In genomic region chr2:219415580-219416232, GRCh38 we compare ENCODE assay signal across 35 cellular contexts. TPM values are rescaled to one million over a fixed set of nuclear protein-coding genes. Genes with fewer than 3 reads are reported as not detected.
A peak's percentile ranks its signal among the peaks of the same experiment; 100 is the strongest.
DNase-seq lines count a peak whose midpoint lies in the region; ATAC-seq and TF ChIP-seq lines count a peak whose summit lies in the region.
"Had no signal": no experiment of that assay in that cellular context is flagged by ENCODE, and none has a peak within 500 bp of the region (broad histone marks: within the 10 kb centered on the region; RNA-seq: fewer than 3 reads in every experiment).

No MANE protein-coding gene starts in this region.

- no peaks in the 10 kb centered on the region for H3K79me2 ChIP-seq in PC-3 (ENCODE audit: low read length)

- TF ChIP-seq POLR2A in gastroesophageal sphincter (IDR thresholded peaks at IDR 0.05) = no peak

- POLR2A ChIA-PET in PC-3 (lab: Charles Lee; ENCODE audit: unreplicated experiment) = no interaction called here

- no peak for ATAC-seq in gastroesophageal sphincter
- ATAC-seq in psoas muscle = no peak
- no peak for ATAC-seq in GM21381 (IDR thresholded peaks at IDR 0.05; ENCODE audit: unreplicated experiment)
- no peak for ATAC-seq in PC-3
- ATAC-seq in HG02798 (IDR thresholded peaks at IDR 0.05; ENCODE audit: poor library complexity, unreplicated experiment) = no peak
- no peak for ATAC-seq in GM19035 (IDR thresholded peaks at IDR 0.05; ENCODE audit: unreplicated experiment)
- ATAC-seq: natural killer cell, pancreas, T-cell had no signal

- no peak overlapping the region for H3K4me3 ChIP-seq in left ventricle myocardium inferior
- H3K4me3 ChIP-seq in gastroesophageal sphincter = no peak overlapping the region
- no peak overlapping the region for H3K4me3 ChIP-seq in psoas muscle
- no peak overlapping the region for H3K4me3 ChIP-seq in PC-3 (ENCODE audit: low read length)
- H3K4me3 ChIP-seq: pancreas, right lobe of liver had no signal

- no peaks in the 10 kb centered on the region for H3K9me2 ChIP-seq in PC-3 (replicated peaks; ENCODE audit: low read length)

- H4K20me1 ChIP-seq in PC-3 (ENCODE audit: low read length) = no peaks in the 10 kb centered on the region

- CTCF ChIA-PET in PC-3 (lab: Charles Lee) = no interaction called here

- intact Hi-C loops in left ventricle myocardium inferior (cut with micrococcal nuclease) (no loop called here), cardiac septum (cut with DNase I) (no loop called here), psoas muscle (cut with DNase I) (no loop called here), PC-3 (cut with micrococcal nuclease) (no loop called here)

- no TSS peak for BruUV-seq in PC-3 (replicated peaks; lab: Mats Ljungman, UMichigan)

- H3K4me1 ChIP-seq in left ventricle myocardium inferior (peaks cover 33% of the 10 kb centered on the region), gastroesophageal sphincter (peaks cover 0 to 39% (median 5%) of the 10 kb centered on the region in 3 donors), psoas muscle (peaks cover 31% of the 10 kb centered on the region), PC-3 (ENCODE audit: insufficient read depth, low read length) (no peaks in the 10 kb centered on the region)
- H3K4me1 ChIP-seq: pancreas, right lobe of liver had no signal

- H3K4me2 ChIP-seq in PC-3 (ENCODE audit: low read length) = no peak overlapping the region

- peaks cover 16% of the 10 kb centered on the region for H3K9me3 ChIP-seq in left ventricle myocardium inferior (replicated peaks)
- peaks cover 0 to 4% (median 0%) of the 10 kb centered on the region in 3 donors for H3K9me3 ChIP-seq in gastroesophageal sphincter
- H3K9me3 ChIP-seq in psoas muscle = no peaks in the 10 kb centered on the region
- no peaks in the 10 kb centered on the region for H3K9me3 ChIP-seq in PC-3 (ENCODE audit: low read length)
- H3K9me3 ChIP-seq: pancreas, right lobe of liver had no signal

- no peak overlapping the region for H3K9ac ChIP-seq in PC-3 (ENCODE audit: low read length)

- H2AFZ ChIP-seq in PC-3 (ENCODE audit: low read length) = no peak overlapping the region

- WGBS in gastroesophageal sphincter (ENCODE audit: low coverage in 1 of 2), 2 donors = 14 to 28% methylated on average over 4 to 5 of the region's 5 CpGs
- 20 to 32% (median 23%) methylated on average over 5 of the region's 5 CpGs for WGBS in psoas muscle, 3 donors

- TF ChIP-seq CTCF in left ventricle myocardium inferior (IDR thresholded peaks at IDR 0.05; ENCODE audit: borderline replicate concordance) (no peak), gastroesophageal sphincter (IDR thresholded peaks at IDR 0.05) (no peak), psoas muscle (IDR thresholded peaks at IDR 0.05) (no peak), PC-3 (conservative IDR thresholded peaks at IDR 0.05; ENCODE audit: low read depth, low read length) (no peak)

- TF ChIP-seq EP300 in gastroesophageal sphincter (IDR thresholded peaks at IDR 0.05) = no peak

- no peak for DNase-seq in left ventricle myocardium inferior
- no peak for DNase-seq in cardiac septum (ENCODE audit: low spot score)
- DNase-seq in psoas muscle = no peak
- DNase-seq in PC-3 = no peak
- DNase-seq: activated CD4-positive, alpha-beta T cell treated with anti-CD3 and anti-CD28 coated beads, Interleukin-2, amount 10 ng/mL, durations not matched to agents 7 days and 5 days; activated gamma-delta T cell; activated naive CD8-positive, alpha-beta T cell treated with anti-CD3 and anti-CD28 coated beads for 36 hours; activated T-cell treated with anti-CD3 and anti-CD28 coated beads, Interleukin-2, amount 50 U/mL, for 1 hour; Calu3; CD4-positive, CD25-positive, alpha-beta regulatory T cell; DND-41; effector CD8-positive, alpha-beta T cell; GF-D8; islet precursor cell; KG1; midbrain; natural killer cell; NCI-H1105; NCI-H187 treated with DMSO at 0.1 percent for 48 hours; NCI-H2171 treated with DMSO at 0.1 percent for 48 hours; NCI-H510A treated with DMSO at 0.1 percent for 48 hours; pancreas; right lobe of liver; RPMI8226; stimulated activated CD4-positive, alpha-beta T cell treated with anti-CD3 and anti-CD28 coated beads, Interleukin-12 subunit alpha, Interleukin-12 subunit beta, amount 100 ng/mL, for 4 hours; stimulated activated CD4-positive, alpha-beta T cell treated with anti-CD3 and anti-CD28 coated beads, Interleukin-4, amount 100 ng/mL, for 1 hour; T-cell; trophoblast cell; WERI-Rb-1 had no signal

- peak overlapping the region; percentile 96 for H3K27ac ChIP-seq in left ventricle myocardium inferior (replicated peaks)
- H3K27ac ChIP-seq in gastroesophageal sphincter = peak overlapping the region; percentile 87 to 97 (median 94)
- H3K27ac ChIP-seq in psoas muscle = peak overlapping the region; percentile 99
- H3K27ac ChIP-seq in PC-3 (ENCODE audit: low read length) = no peak overlapping the region
- H3K27ac ChIP-seq: pancreas, right lobe of liver, WERI-Rb-1 had no signal

- no peaks in the 10 kb centered on the region for H3F3A ChIP-seq in PC-3 (ENCODE audit: low read length, unreplicated experiment)

- H3K36me3 ChIP-seq in left ventricle myocardium inferior (peaks cover 8% of the 10 kb centered on the region), gastroesophageal sphincter (peaks cover 0 to 10% of the 10 kb centered on the region in 2 donors), psoas muscle (ENCODE audit: insufficient read depth in 1 of 2, low read depth in 1 of 2) (peaks cover 0 to 17% of the 10 kb centered on the region in 2 donors), PC-3 (ENCODE audit: low read depth, low read length) (no peaks in the 10 kb centered on the region)
- H3K36me3 ChIP-seq: pancreas, right lobe of liver, WERI-Rb-1 had no signal

- peaks cover 67% of the 10 kb centered on the region for H3K27me3 ChIP-seq in left ventricle myocardium inferior (ENCODE audit: low read depth)
- H3K27me3 ChIP-seq in gastroesophageal sphincter = peaks cover 22% of the 10 kb centered on the region
- no peaks in the 10 kb centered on the region for H3K27me3 ChIP-seq in psoas muscle (ENCODE audit: insufficient read depth in 3 of 3, low read length in 2 of 3)
- H3K27me3 ChIP-seq in PC-3 (ENCODE audit: low read length) = no peaks in the 10 kb centered on the region

RNA-seq across cellular contexts. Expression of gene DES, which starts 2.5 kb away (rescaled TPM):
- 15,954 TPM for total RNA-seq in left ventricle myocardium inferior
- 21,230 TPM for total RNA-seq in cardiac septum
- total RNA-seq in gastroesophageal sphincter = over 10,000 TPM; 10,852 to 31,720 (median 15,007) TPM
- total RNA-seq in psoas muscle = over 10,000 TPM; 12,653 to 14,820 (median 13,821) TPM
- polyA plus RNA-seq in psoas muscle = over 10,000 TPM in 2 of 3 donors, 1,000 to 10,000 TPM in 1; 8,143 to 13,925 (median 13,727) TPM
- not detected in 2 replicates for total RNA-seq in PC-3 (2014; rRNA removed)
- total RNA-seq: activated CD4-positive, alpha-beta T cell treated with anti-CD3 and anti-CD28 coated beads, Interleukin-2, amount 10 ng/mL, durations not matched to agents 7 days and 5 days; Calu3; CD4-positive, CD25-positive, alpha-beta regulatory T cell; MCF 10A; natural killer cell; SK-MEL-5 had no signal
- polyA plus RNA-seq: CD4-positive, CD25-positive, alpha-beta regulatory T cell had no signal

RNA-seq across cellular contexts. Expression of gene SPEG, which starts 18.9 kb away (rescaled TPM):
- 145 TPM for total RNA-seq in left ventricle myocardium inferior
- total RNA-seq in cardiac septum = 199 TPM
- total RNA-seq in gastroesophageal sphincter = 100 to 1,000 TPM in 3 of 4 donors, 10 to 100 TPM in 1; 90.2 to 307 (median 214) TPM
- 100 to 1,000 TPM; 239 to 419 (median 304) TPM for total RNA-seq in psoas muscle
- 100 to 1,000 TPM in 2 of 3 donors, 10 to 100 TPM in 1; 34.8 to 190 (median 133) TPM for polyA plus RNA-seq in psoas muscle
- total RNA-seq in PC-3 (2014; rRNA removed) = 30.7 and 45.2 TPM in 2 replicates

RNA-seq across cellular contexts. Expression of gene DNPEP, which starts 28.0 kb away (rescaled TPM):
- total RNA-seq in left ventricle myocardium inferior = 73.0 TPM
- total RNA-seq in cardiac septum = 47.2 TPM
- 10 to 100 TPM; 37.8 to 76.9 (median 59.2) TPM for total RNA-seq in gastroesophageal sphincter
- 10 to 100 TPM; 60.9 to 88.3 (median 63.9) TPM for total RNA-seq in psoas muscle
- polyA plus RNA-seq in psoas muscle = 10 to 100 TPM; 46.7 to 93.1 (median 68.7) TPM
- total RNA-seq in PC-3 (2014; rRNA removed) = 86.2 and 114 TPM in 2 replicates

Comparison
In these comparisons a context has a peak if more than half of its experiments do, and no peak if none do; other contexts are left out.
1. RNA of gene DES, which starts 2.5 kb away (total RNA-seq): 21,230 TPM in cardiac septum (single experiment), 10,852 to 31,720 TPM in gastroesophageal sphincter, 15,954 TPM in left ventricle myocardium inferior (single experiment) and 12,653 to 14,820 TPM in psoas muscle; not detected in PC-3; every median in the first group is over 1,000 times any median in the second.